In genomic region chr19:35533822-35534521, GRCh38 we compare ENCODE assay signal across 10 cellular contexts. TPM values are rescaled to one million over a fixed set of nuclear protein-coding genes. Genes with fewer than 3 reads are reported as not detected.
DNase-seq lines count a peak whose midpoint lies in the region; ATAC-seq and TF ChIP-seq lines count a peak whose summit lies in the region.
"Had no signal": no experiment of that assay in that cellular context is flagged by ENCODE, and none has a peak within 500 bp of the region (broad histone marks: within the 10 kb centered on the region; RNA-seq: fewer than 3 reads in every experiment).

No MANE protein-coding gene starts in this region.

- peaks cover 39% of the 10 kb centered on the region for H3K27me3 Mint-ChIP-seq in CD4-positive, CD25-positive, alpha-beta regulatory T cell

- no peaks in the 10 kb centered on the region for H3K36me3 ChIP-seq in CD4-positive, CD25-positive, alpha-beta regulatory T cell (ENCODE audit: control insufficient read depth, insufficient read depth, low read length)
- H3K36me3 ChIP-seq in lower lobe of right lung = no peaks in the 10 kb centered on the region

- peaks cover 0 to 1% (median 0%) of the 10 kb centered on the region in 7 donors for H3K9me3 Mint-ChIP-seq in CD4-positive, CD25-positive, alpha-beta regulatory T cell

- peak overlapping the region; percentile 29 to 78 (median 62) for H3K27ac Mint-ChIP-seq in CD4-positive, CD25-positive, alpha-beta regulatory T cell

- H3K4me1 Mint-ChIP-seq in CD4-positive, CD25-positive, alpha-beta regulatory T cell = peaks cover 0 to 14% (median 8%) of the 10 kb centered on the region in 4 donors

- H3K4me1 ChIP-seq in CD4-positive, CD25-positive, alpha-beta regulatory T cell (ENCODE audit: control insufficient read depth, insufficient read depth, low read length, poor library complexity, severe bottlenecking) = peaks cover 11% of the 10 kb centered on the region
- peaks cover 10% of the 10 kb centered on the region for H3K4me1 ChIP-seq in lower lobe of right lung

- DNase-seq in CD4-positive, CD25-positive, alpha-beta regulatory T cell = peak in 2 of 3 donors; percentile 43 to 66
- DNase-seq in LNCaP clone FGC (ENCODE audit: low read depth) = peak; percentile 77
- DNase-seq in activated naive CD4-positive, alpha-beta T cell treated with anti-CD3 and anti-CD28 coated beads, Interleukin-2, amount 50 U/mL, for 16 hours = peak; percentile 25
- DNase-seq in lower lobe of right lung = peak; percentile 72
- DNase-seq in hypothalamus (lab: John Stamatoyannopoulos, UW) = no peak
- no peak for DNase-seq in D341Med (ENCODE audit: low spot score)
- DNase-seq in SHP77 (lab: John Stamatoyannopoulos, UW) = no peak
- DNase-seq: NCI-H510A had no signal

- H3K27ac ChIP-seq in CD4-positive, CD25-positive, alpha-beta regulatory T cell (ENCODE audit: insufficient read depth, low read length, poor library complexity, severe bottlenecking) = no peak overlapping the region
- no peak overlapping the region for H3K27ac ChIP-seq in lower lobe of right lung
- H3K27ac ChIP-seq: skin epidermis had no signal

- peak; percentile 67 to 86 for ATAC-seq in CD4-positive, CD25-positive, alpha-beta regulatory T cell (ENCODE audit: low read depth in 2 of 2)
- peak; percentile 78 to 85 for ATAC-seq in lower lobe of right lung
- ATAC-seq in HG03095 (IDR thresholded peaks at IDR 0.05; ENCODE audit: unreplicated experiment) = no peak

- H3K9me3 ChIP-seq in CD4-positive, CD25-positive, alpha-beta regulatory T cell (ENCODE audit: control insufficient read depth in 2 of 2, low read length in 2 of 2) = no peaks in the 10 kb centered on the region
- H3K9me3 ChIP-seq in lower lobe of right lung = no peaks in the 10 kb centered on the region

- peak overlapping the region; percentile 19 for H3K4me3 ChIP-seq in CD4-positive, CD25-positive, alpha-beta regulatory T cell (ENCODE audit: low read depth, low read length)
- H3K4me3 ChIP-seq in LNCaP clone FGC (ENCODE audit: low read depth, low read length) (no peak overlapping the region), lower lobe of right lung (no peak overlapping the region)

- peak overlapping the region; percentile 7 to 86 (median 54) for H3K4me3 Mint-ChIP-seq in CD4-positive, CD25-positive, alpha-beta regulatory T cell

- no peaks in the 10 kb centered on the region for H3K36me3 Mint-ChIP-seq in CD4-positive, CD25-positive, alpha-beta regulatory T cell

- TF ChIP-seq CTCF in LNCaP clone FGC (IDR thresholded peaks at IDR 0.05; ENCODE audit: control insufficient read depth, extremely low read depth, insufficient read depth) (no peak), lower lobe of right lung (IDR thresholded peaks at IDR 0.05) (no peak)

- peaks cover 2% of the 10 kb centered on the region for H3K27me3 ChIP-seq in CD4-positive, CD25-positive, alpha-beta regulatory T cell (ENCODE audit: control insufficient read depth, insufficient read depth, low read length)
- peaks cover 54% of the 10 kb centered on the region for H3K27me3 ChIP-seq in lower lobe of right lung (ENCODE audit: low read depth)

- intact Hi-C loops in lower lobe of right lung (cut with DNase I) = no loop called here

RNA-seq across cellular contexts. Expression of gene GAPDHS, which starts 0.7 kb away (rescaled TPM):
- total RNA-seq in CD4-positive, CD25-positive, alpha-beta regulatory T cell = not detected
- polyA plus RNA-seq in CD4-positive, CD25-positive, alpha-beta regulatory T cell = not detected
- total RNA-seq in lower lobe of right lung = not detected

RNA-seq across cellular contexts. Expression of gene SBSN, which starts 5.9 kb away (rescaled TPM):
- not detected for total RNA-seq in CD4-positive, CD25-positive, alpha-beta regulatory T cell
- not detected for polyA plus RNA-seq in CD4-positive, CD25-positive, alpha-beta regulatory T cell
- total RNA-seq in lower lobe of right lung = not detected

RNA-seq across cellular contexts. Expression of gene TMEM147, which starts 11.5 kb away (rescaled TPM):
- total RNA-seq in CD4-positive, CD25-positive, alpha-beta regulatory T cell = 37.1 TPM
- polyA plus RNA-seq in CD4-positive, CD25-positive, alpha-beta regulatory T cell = 100 to 1,000 TPM; 155 to 179 (median 160) TPM
- total RNA-seq in lower lobe of right lung = 81.6 TPM

RNA-seq across cellular contexts. Expression of gene DMKN, which starts 20.5 kb away (rescaled TPM):
- total RNA-seq in CD4-positive, CD25-positive, alpha-beta regulatory T cell = not detected
- polyA plus RNA-seq in CD4-positive, CD25-positive, alpha-beta regulatory T cell = 1 to 10 TPM in 2 of 4 donors, under 1 TPM in 1, not detected in 1; 0.74 to 1.6 (median 1.0) TPM
- 70.7 TPM for total RNA-seq in lower lobe of right lung

RNA-seq across cellular contexts. Expression of gene ATP4A, which starts 29.5 kb away (rescaled TPM):
- not detected for total RNA-seq in CD4-positive, CD25-positive, alpha-beta regulatory T cell
- not detected for polyA plus RNA-seq in CD4-positive, CD25-positive, alpha-beta regulatory T cell
- not detected for total RNA-seq in lower lobe of right lung

Comparison
In these comparisons a context has a peak if more than half of its experiments do, and no peak if none do; other contexts are left out.
1. DNase-seq: peak in CD4-positive, CD25-positive, alpha-beta regulatory T cell (2 of 3), LNCaP clone FGC (single experiment), activated naive CD4-positive, alpha-beta T cell treated with anti-CD3 and anti-CD28 coated beads, Interleukin-2, amount 50 U/mL, for 16 hours (single experiment) and lower lobe of right lung (single experiment); none in hypothalamus (0 of 51), D341Med (single experiment) and SHP77 (0 of 2).